In genomic region chr12:76038176-76038575, GRCh38 we compare ENCODE assay signal across 18 cellular contexts. TPM values are rescaled to one million over a fixed set of nuclear protein-coding genes. Genes with fewer than 3 reads are reported as not detected.
A peak's percentile ranks its signal among the peaks of the same experiment; 100 is the strongest.
DNase-seq lines count a peak whose midpoint lies in the region; ATAC-seq and TF ChIP-seq lines count a peak whose summit lies in the region.
"Had no signal": no experiment of that assay in that cellular context is flagged by ENCODE, and none has a peak within 500 bp of the region (broad histone marks: within the 10 kb centered on the region; RNA-seq: fewer than 3 reads in every experiment).

No MANE protein-coding gene starts in this region.

- H3K27me3 ChIP-seq in ACC112 (ENCODE audit: insufficient read depth, low read length) (no peaks in the 10 kb centered on the region), GM23338 (ENCODE audit: insufficient read depth) (no peaks in the 10 kb centered on the region), Panc1 (ENCODE audit: control insufficient read depth, insufficient read depth, low read length) (no peaks in the 10 kb centered on the region)
- H3K27me3 ChIP-seq: BLaER1, Peyer's patch had no signal

- H3K9me3 Mint-ChIP-seq in GM23338 = no peaks in the 10 kb centered on the region

- CTCF ChIA-PET in Panc1 (lab: Charles Lee) = no interaction called here
- CTCF ChIA-PET in GM10248 (lab: Yijun Ruan, JAX) = interaction anchor here (1.1 to 3.0 kb wide), 13 partner anchors 9 to 554 kb away, joined by 3 to 45 read pairs (median 7); no protein-coding TSS in a partner anchor

- intact Hi-C loops in Panc1 (cut with micrococcal nuclease; ENCODE audit: unreplicated experiment) = no loop called here

- peaks cover 8% of the 10 kb centered on the region for H3K27me3 Mint-ChIP-seq in GM23338 (ENCODE audit: insufficient read depth, low read depth, poor library complexity)

- H3K36me3 ChIP-seq in ACC112 (ENCODE audit: insufficient read depth, low read length) = peaks cover 5% of the 10 kb centered on the region; the same call in 1 of the 2 replicates
- no peaks in the 10 kb centered on the region for H3K36me3 ChIP-seq in GM23338 (ENCODE audit: insufficient read depth)
- H3K36me3 ChIP-seq in Panc1 (ENCODE audit: control insufficient read depth, insufficient read depth, low read length) = peaks cover 4% of the 10 kb centered on the region; the same call in 1 of the 2 replicates
- H3K36me3 ChIP-seq: Peyer's patch had no signal

- H3K4me1 ChIP-seq in ACC112 (ENCODE audit: control insufficient read depth, insufficient read depth, low read length, unreplicated experiment) (peaks cover 48% of the 10 kb centered on the region), GM23338 (ENCODE audit: insufficient read depth) (peaks cover 41% of the 10 kb centered on the region), Panc1 (ENCODE audit: control insufficient read depth, insufficient read depth, low read length) (peaks cover 68% of the 10 kb centered on the region)
- H3K4me1 ChIP-seq: BLaER1, Peyer's patch had no signal

- DNase-seq in GM23338 (ENCODE audit: low spot score) (no peak), Panc1 (ENCODE audit: low read depth, low spot score) (no peak), epithelial cell of prostate (ENCODE audit: low read depth, low spot score) (no peak), GM10248 (ENCODE audit: extremely low spot score) (no peak), epidermal melanocyte (ENCODE audit: insufficient read length, low spot score) (no peak), DMS53 (lab: John Stamatoyannopoulos, UW) (no peak)
- DNase-seq: DMS153, H7, MM.1S, NCI-H1105, NCI-H1694 treated with DMSO at 0.1 percent for 48 hours, NCI-H748 treated with DMSO at 0.1 percent for 48 hours, Peyer's patch, SHP77 treated with DMSO at 0.1 percent for 48 hours had no signal

- ATAC-seq in GM23338 = peak; percentile 5; the same call in 1 of the 3 replicates
- ATAC-seq in Panc1 = no peak
- ATAC-seq in HG03175 (IDR thresholded peaks at IDR 0.05; ENCODE audit: unreplicated experiment) = no peak

- H3K27ac ChIP-seq in ACC112 (ENCODE audit: low read depth, low read length) (peak overlapping the region; percentile 46), GM23338 (ENCODE audit: low read depth) (peak overlapping the region; percentile 61), Panc1 (ENCODE audit: low read length) (peak overlapping the region; percentile 100), epithelial cell of prostate (peak overlapping the region; percentile 100)
- H3K27ac ChIP-seq: BLaER1, KMS-11, Peyer's patch had no signal

- H3K4me3 ChIP-seq in ACC112 (ENCODE audit: low read depth, low read length) (no peak overlapping the region), GM23338 (no peak overlapping the region), Panc1 (ENCODE audit: low read depth in 2 of 2, low read length in 2 of 2) (no peak overlapping the region)
- H3K4me3 ChIP-seq: BLaER1, Peyer's patch had no signal

- peaks cover 5% of the 10 kb centered on the region; the same call in 1 of the 2 replicates for H3F3A ChIP-seq in GM23338 (replicated peaks; ENCODE audit: low read depth)

- no peaks in the 10 kb centered on the region for H4K20me1 ChIP-seq in GM23338 (replicated peaks; ENCODE audit: insufficient read depth)

- no peak overlapping the region for H3K4me3 Mint-ChIP-seq in GM23338

- H3K4me2 ChIP-seq in GM23338 = no peak overlapping the region
- H3K4me2 ChIP-seq: BLaER1, KMS-11 had no signal

- POLR2A ChIA-PET in Panc1 (lab: Charles Lee) = interaction anchor here (0.6 kb wide), 1 partner anchor 13 kb away, joined by 8 read pairs; no protein-coding TSS in a partner anchor
- POLR2A ChIA-PET in GM10248 (lab: Yijun Ruan, JAX) = no interaction called here

- no peaks in the 10 kb centered on the region for H3K9me2 ChIP-seq in GM23338 (ENCODE audit: insufficient read depth)

- H3K36me3 Mint-ChIP-seq in GM23338 (ENCODE audit: low read depth) = no peaks in the 10 kb centered on the region

- in situ Hi-C loops in Panc1 (cut with HindIII; ENCODE audit: low pct_unique_long_range_greater_than_20kb, low sequenced_read_pairs) = no loop called here

- H2AFZ ChIP-seq in ACC112 (ENCODE audit: low read length, unreplicated experiment) = no peak overlapping the region
- no peak overlapping the region for H2AFZ ChIP-seq in GM23338

- peaks cover 55% of the 10 kb centered on the region for H3K4me1 Mint-ChIP-seq in GM23338

- no TSS peak for BruUV-seq in Panc1 (replicated peaks; lab: Mats Ljungman, UMichigan)

- H3K9me3 ChIP-seq in Panc1 (ENCODE audit: control insufficient read depth, insufficient read depth, low read depth, low read length) = no peaks in the 10 kb centered on the region
- H3K9me3 ChIP-seq: BLaER1, Peyer's patch had no signal

- TF ChIP-seq CTCF in GM23338 (conservative IDR thresholded peaks at IDR 0.05; ENCODE audit: low read depth in 2 of 2) = no peak
- no peak for TF ChIP-seq CTCF in Panc1 (IDR thresholded peaks at IDR 0.05)
- no peak for TF ChIP-seq CTCF in GM10248 (IDR thresholded peaks at IDR 0.05; ENCODE audit: control extremely low read depth, extremely low read depth, low read depth, missing control alignments)

- H3K27ac Mint-ChIP-seq in GM23338 = peak overlapping the region; percentile 40; the same call in 1 of the 2 replicates

- H3K79me2 ChIP-seq in ACC112 (ENCODE audit: control insufficient read depth, insufficient read depth, low read length, unreplicated experiment) (peaks cover 8% of the 10 kb centered on the region), GM23338 (replicated peaks; ENCODE audit: insufficient read depth) (no peaks in the 10 kb centered on the region)

TF ChIP-seq in GM23338, 12 proteins besides CTCF, POLR2A, EP300 and RAD21 (continues in another document):
- TF ChIP-seq POLR2AphosphoS5 (IDR thresholded peaks at IDR 0.05; ENCODE audit: low read depth) = no peak
- TF ChIP-seq ZNF462 (CRISPR knock-in tag; IDR thresholded peaks at IDR 0.05) = no peak
- no peak for TF ChIP-seq EZH2phosphoT487 (IDR thresholded peaks at IDR 0.05; ENCODE audit: unreplicated experiment)
- TF ChIP-seq STAT1 (IDR thresholded peaks at IDR 0.05; ENCODE audit: unreplicated experiment) = no peak
- TF ChIP-seq NANOG (IDR thresholded peaks at IDR 0.05; ENCODE audit: borderline replicate concordance) = no peak

RNA-seq across cellular contexts. Expression of gene PHLDA1, which starts 6.6 kb away (rescaled TPM):
- 19.3 and 21.6 TPM in 2 replicates for total RNA-seq in GM23338 (2014; rRNA removed; shearing (Covaris generic))
- 11.6 and 11.7 TPM in 2 replicates for polyA plus RNA-seq in GM23338 (2016; fragmentation: Nextera tagmentation; extraction: Ambion mirVana)
- 159 TPM for total RNA-seq in Panc1 (2021; ENCODE audit: unreplicated experiment)
- polyA plus RNA-seq in Panc1 (2012; ENCODE audit: insufficient read length) = 124 TPM

RNA-seq across cellular contexts. Expression of gene NAP1L1, which starts 46.3 kb away (rescaled TPM):
- total RNA-seq in GM23338 (2014; rRNA removed; shearing (Covaris generic)) = 658 and 693 TPM in 2 replicates
- 996 and 999 TPM in 2 replicates for polyA plus RNA-seq in GM23338 (2016; fragmentation: Nextera tagmentation; extraction: Ambion mirVana)
- 620 TPM for total RNA-seq in Panc1 (2021; ENCODE audit: unreplicated experiment)
- polyA plus RNA-seq in Panc1 (2012; ENCODE audit: insufficient read length) = 300 TPM

Comparison
In these comparisons a context has a peak if more than half of its experiments do, and no peak if none do; other contexts are left out.
1. H3K27ac ChIP-seq: peak in every context shown above with its lines; median percentile 100 in Panc1; 100 in epithelial cell of prostate; 61 in GM23338; 46 in ACC112.